In genomic region chr18:64202229-64202835, GRCh38 we compare ENCODE assay signal across 13 cellular contexts.
DNase-seq lines count a peak whose midpoint lies in the region; ATAC-seq and TF ChIP-seq lines count a peak whose summit lies in the region.
"Had no signal": no experiment of that assay in that cellular context is flagged by ENCODE, and none has a peak within 500 bp of the region (broad histone marks: within the 10 kb centered on the region; RNA-seq: fewer than 3 reads in every experiment).

No MANE protein-coding gene starts in this region.

- ATAC-seq in GM19025 (IDR thresholded peaks at IDR 0.05; ENCODE audit: low read depth, unreplicated experiment) (peak; percentile 62), HG02885 (IDR thresholded peaks at IDR 0.05; ENCODE audit: poor library complexity, unreplicated experiment) (peak; percentile 64), HG03135 (IDR thresholded peaks at IDR 0.05; ENCODE audit: unreplicated experiment) (no peak)
- ATAC-seq: naive thymus-derived CD8-positive, alpha-beta T cell had no signal

- H3K27me3 ChIP-seq in brain microvascular endothelial cell (replicated peaks) = no peaks in the 10 kb centered on the region
- no peaks in the 10 kb centered on the region for H3K27me3 ChIP-seq in effector memory CD4-positive, alpha-beta T cell (replicated peaks; ENCODE audit: control insufficient read depth, insufficient read depth, low read length, poor library complexity, severe bottlenecking)
- H3K27me3 ChIP-seq: sigmoid colon had no signal

- DNase-seq in GM10266 (ENCODE audit: extremely low spot score) (peak; percentile 52), fibroblast of pulmonary artery (ENCODE audit: low read depth) (peak; percentile 3), brain microvascular endothelial cell (no peak)
- DNase-seq in effector memory CD4-positive, alpha-beta T cell = no peak
- DNase-seq in activated CD8-positive, alpha-beta memory T cell treated with anti-CD3 and anti-CD28 coated beads, Interleukin-2, amount 50 U/mL, for 4 hours = no peak
- DNase-seq: DMS79; kidney glomerular epithelial cell; naive thymus-derived CD8-positive, alpha-beta T cell; sigmoid colon; T-helper 2 cell had no signal

- no peak overlapping the region for H3K4me3 ChIP-seq in fibroblast of pulmonary artery (replicated peaks; ENCODE audit: low read depth, low read length)
- no peak overlapping the region for H3K4me3 ChIP-seq in brain microvascular endothelial cell (ENCODE audit: low read depth, low read length)
- H3K4me3 ChIP-seq in effector memory CD4-positive, alpha-beta T cell (ENCODE audit: insufficient read depth, low read depth, low read length, poor library complexity, severe bottlenecking) = no peak overlapping the region
- H3K4me3 ChIP-seq: sigmoid colon had no signal

- H3K36me3 ChIP-seq in brain microvascular endothelial cell (replicated peaks) = no peaks in the 10 kb centered on the region
- no peaks in the 10 kb centered on the region for H3K36me3 ChIP-seq in effector memory CD4-positive, alpha-beta T cell (ENCODE audit: control insufficient read depth, insufficient read depth, low read length)
- H3K36me3 ChIP-seq: sigmoid colon had no signal

- H3K27ac ChIP-seq in brain microvascular endothelial cell = no peak overlapping the region
- no peak overlapping the region for H3K27ac ChIP-seq in effector memory CD4-positive, alpha-beta T cell (ENCODE audit: insufficient read depth, low read length, poor library complexity, severe bottlenecking)
- H3K27ac ChIP-seq: sigmoid colon had no signal

- TF ChIP-seq CTCF in GM10266 (IDR thresholded peaks at IDR 0.05; ENCODE audit: control insufficient read depth, insufficient read depth, low read depth, missing control alignments) (no peak), fibroblast of pulmonary artery (IDR thresholded peaks at IDR 0.05; ENCODE audit: low read length, missing control alignments) (no peak), brain microvascular endothelial cell (IDR thresholded peaks at IDR 0.05; ENCODE audit: low read depth, low read length, missing control alignments) (no peak)

- in situ Hi-C loops in brain microvascular endothelial cell (cut with HindIII; ENCODE audit: low pct_ligation_motif_present, low sequenced_read_pairs) = no loop called here

- H3K9me3 ChIP-seq in effector memory CD4-positive, alpha-beta T cell (ENCODE audit: control insufficient read depth, low read length) = no peaks in the 10 kb centered on the region
- H3K9me3 ChIP-seq: sigmoid colon had no signal

- no peaks in the 10 kb centered on the region for H3K4me1 ChIP-seq in effector memory CD4-positive, alpha-beta T cell (ENCODE audit: control insufficient read depth, insufficient read depth, low read length, poor library complexity, severe bottlenecking)
- H3K4me1 ChIP-seq: sigmoid colon had no signal

Comparison
In these comparisons a context has a peak if more than half of its experiments do, and no peak if none do; other contexts are left out.
1. DNase-seq: peak in GM10266 (single experiment) and fibroblast of pulmonary artery (single experiment); none in brain microvascular endothelial cell (single experiment), effector memory CD4-positive, alpha-beta T cell (0 of 3) and activated CD8-positive, alpha-beta memory T cell treated with anti-CD3 and anti-CD28 coated beads, Interleukin-2, amount 50 U/mL, for 4 hours (single experiment).